Comparison of ENCODE assay signal across 18 cellular contexts in the genomic region with DNA sequence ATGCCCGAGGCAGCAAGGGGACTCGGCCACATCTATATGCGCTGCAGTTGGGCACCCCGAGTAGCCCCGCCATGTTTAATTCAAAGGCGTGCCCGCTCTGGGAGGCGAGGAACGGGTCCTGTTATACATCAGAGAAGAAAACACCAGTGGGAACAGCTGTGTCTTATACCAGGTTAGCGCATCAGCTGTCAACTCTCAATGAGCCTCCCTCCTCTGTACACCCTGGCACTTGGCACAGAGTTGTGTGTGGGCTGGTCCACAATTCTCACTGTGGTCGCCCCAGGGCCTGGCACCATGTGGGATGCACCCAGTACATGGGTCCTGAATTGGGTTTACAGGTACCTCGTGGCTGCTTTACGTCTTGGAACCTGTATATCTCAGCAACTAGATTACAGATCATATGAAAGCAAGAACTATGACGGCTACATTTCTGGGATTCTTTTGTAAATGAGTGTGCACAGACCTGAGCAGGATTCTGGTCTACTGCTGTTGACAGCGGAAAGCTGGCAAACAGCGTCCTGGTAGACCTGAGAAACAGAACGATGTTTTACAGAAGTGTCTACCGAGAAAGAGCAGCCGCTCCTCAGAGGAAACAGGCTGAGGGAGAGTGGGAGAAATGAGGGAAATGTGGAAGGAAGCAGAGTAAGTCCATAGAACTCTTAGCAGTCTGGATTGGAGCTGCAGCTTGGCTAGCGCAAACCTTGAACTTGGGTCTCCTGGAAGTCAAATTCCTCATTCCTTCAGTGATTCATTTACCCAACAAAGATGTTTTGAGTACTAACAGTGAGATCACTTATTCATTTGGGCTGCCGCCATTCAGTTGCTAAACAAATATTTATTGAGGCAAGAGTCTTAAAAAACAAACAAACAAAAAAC. TPM values are rescaled to one million over a fixed set of nuclear protein-coding genes. Genes with fewer than 3 reads are reported as not detected.
A peak's percentile ranks its signal among the peaks of the same experiment; 100 is the strongest.
DNase-seq lines count a peak whose midpoint lies in the region; ATAC-seq, FAIRE-seq and TF ChIP-seq lines count a peak whose summit lies in the region.
"Had no signal": no experiment of that assay in that cellular context is flagged by ENCODE, and none has a peak within 500 bp of the region (broad histone marks: within the 10 kb centered on the region; RNA-seq: fewer than 3 reads in every experiment).

No MANE protein-coding gene starts in this region.

- H3K9me3 ChIP-seq in HUES64 (ENCODE audit: insufficient read depth, low read depth, low read length): no peaks in the 10 kb centered on the region
- H3K9me3 ChIP-seq: psoas muscle had no signal

- no peak overlapping the region for H3K9ac ChIP-seq in HUES64 (ENCODE audit: low read depth, low read length)

- H3K27me3 Mint-ChIP-seq in activated CD8-positive, alpha-beta T cell treated with anti-CD3 and anti-CD28 coated beads, Interleukin-2, amount 10 ng/mL, durations not matched to agents 7 days and 5 days (ENCODE audit: low read depth): no peaks in the 10 kb centered on the region
- no peaks in the 10 kb centered on the region for H3K27me3 Mint-ChIP-seq in osteocyte (ENCODE audit: unreplicated experiment)
- H3K27me3 Mint-ChIP-seq: activated CD8-positive, alpha-beta T cell treated with anti-CD3 and anti-CD28 coated beads for 36 hours; CD4-positive, alpha-beta T cell; naive thymus-derived CD4-positive, alpha-beta T cell had no signal

- peaks cover 48% of the 10 kb centered on the region for H3K36me3 Mint-ChIP-seq in activated CD8-positive, alpha-beta T cell treated with anti-CD3 and anti-CD28 coated beads, Interleukin-2, amount 10 ng/mL, durations not matched to agents 7 days and 5 days (ENCODE audit: low read depth)
- peaks cover 6% of the 10 kb centered on the region for H3K36me3 Mint-ChIP-seq in osteocyte (ENCODE audit: unreplicated experiment)

- 0 out of 2 replicates have a peak, but pooled peaks cover 3% of the 10 kb centered on the region for H3K36me3 ChIP-seq in HUES64 (ENCODE audit: insufficient read depth, low read length)
- peaks cover 7% of the 10 kb centered on the region for H3K36me3 ChIP-seq in bronchial epithelial cell (ENCODE audit: control insufficient read depth, insufficient read depth, low read length)

- POLR2A ChIA-PET in activated CD8-positive, alpha-beta T cell treated with anti-CD3 and anti-CD28 coated beads, Interleukin-2, amount 10 ng/mL, durations not matched to agents 7 days and 5 days (lab: Charles Lee): no interaction called here

- CTCF ChIA-PET in activated CD8-positive, alpha-beta T cell treated with anti-CD3 and anti-CD28 coated beads, Interleukin-2, amount 10 ng/mL, durations not matched to agents 7 days and 5 days (lab: Charles Lee): no interaction called here

- DNase-seq in bronchial epithelial cell (ENCODE audit: low read depth): peak; percentile 27
- peak; percentile 67 for DNase-seq in iris pigment epithelial cell (ENCODE audit: low read depth)
- no peak for DNase-seq in activated CD8-positive, alpha-beta T cell treated with anti-CD3 and anti-CD28 coated beads, Interleukin-2, amount 10 ng/mL, durations not matched to agents 7 days and 5 days
- DNase-seq in amniotic stem cell (lab: John Stamatoyannopoulos, UW): no peak
- DNase-seq in OCI-M1 (lab: John Stamatoyannopoulos, UW): no peak
- no peak for DNase-seq in osteocyte (ENCODE audit: extremely low spot score, unreplicated experiment)
- DNase-seq: activated CD8-positive, alpha-beta T cell treated with anti-CD3 and anti-CD28 coated beads for 36 hours; activated T-cell treated with anti-CD3 and anti-CD28 coated beads, Interleukin-2, amount 50 U/mL, for 72 hours; CD4-positive, alpha-beta T cell; DMS79; naive thymus-derived CD4-positive, alpha-beta T cell; NCI-H446; NK-92 treated with Interleukin-12 subunit alpha and Interleukin-12 subunit beta, amount 100 ng/mL, for 24 hours; psoas muscle; stimulated activated CD4-positive, alpha-beta T cell treated with anti-CD3 and anti-CD28 coated beads, Interleukin-15, amount 100 ng/mL, for 24 hours; stimulated activated naive CD8-positive, alpha-beta T cell treated with anti-CD3 and anti-CD28 coated beads, Interleukin-15, Interleukin-2, amounts not matched to agents 100 U/mL and 50 U/mL, for 24 hours had no signal

- TF ChIP-seq CTCF in 22Rv1 (IDR thresholded peaks at IDR 0.05): no peak
- TF ChIP-seq CTCF in bronchial epithelial cell (IDR thresholded peaks at IDR 0.05; ENCODE audit: insufficient read depth, low read length, severe bottlenecking): no peak
- no peak for TF ChIP-seq CTCF in osteocyte (IDR thresholded peaks at IDR 0.05)

- WGBS in HUES64: 82% methylated on average over 21 of the region's 21 CpGs

- H3K27ac ChIP-seq in 22Rv1 (peak overlapping the region; percentile 28; the same call in 1 of the 2 replicates), HUES64 (ENCODE audit: low read depth, low read length) (peak overlapping the region; percentile 21; the same call in 1 of the 2 replicates)
- H3K27ac ChIP-seq: psoas muscle had no signal

- FAIRE-seq in bronchial epithelial cell (lab: Jason Lieb, UNC): peak; percentile 36

- H3K27me3 ChIP-seq in HUES64 (ENCODE audit: insufficient read depth, low read length) (peaks cover 9% of the 10 kb centered on the region), bronchial epithelial cell (ENCODE audit: control insufficient read depth, insufficient read depth, low read length) (no peaks in the 10 kb centered on the region)

- no peak overlapping the region for H3K27ac Mint-ChIP-seq in activated CD8-positive, alpha-beta T cell treated with anti-CD3 and anti-CD28 coated beads, Interleukin-2, amount 10 ng/mL, durations not matched to agents 7 days and 5 days
- H3K27ac Mint-ChIP-seq in osteocyte (ENCODE audit: unreplicated experiment): no peak overlapping the region
- H3K27ac Mint-ChIP-seq: activated CD8-positive, alpha-beta T cell treated with anti-CD3 and anti-CD28 coated beads for 36 hours; activated T-cell treated with anti-CD3 and anti-CD28 coated beads, Interleukin-2, amount 50 U/mL, for 72 hours; CD4-positive, alpha-beta T cell; naive thymus-derived CD4-positive, alpha-beta T cell had no signal

- H3K4me1 Mint-ChIP-seq in activated CD8-positive, alpha-beta T cell treated with anti-CD3 and anti-CD28 coated beads, Interleukin-2, amount 10 ng/mL, durations not matched to agents 7 days and 5 days (ENCODE audit: low read depth): no peaks in the 10 kb centered on the region
- peaks cover 33% of the 10 kb centered on the region for H3K4me1 Mint-ChIP-seq in osteocyte (ENCODE audit: unreplicated experiment)

- H3K9me3 Mint-ChIP-seq in activated CD8-positive, alpha-beta T cell treated with anti-CD3 and anti-CD28 coated beads, Interleukin-2, amount 10 ng/mL, durations not matched to agents 7 days and 5 days (ENCODE audit: insufficient read depth): no peaks in the 10 kb centered on the region
- no peaks in the 10 kb centered on the region for H3K9me3 Mint-ChIP-seq in osteocyte (ENCODE audit: unreplicated experiment)
- H3K9me3 Mint-ChIP-seq: activated CD8-positive, alpha-beta T cell treated with anti-CD3 and anti-CD28 coated beads for 36 hours; activated T-cell treated with anti-CD3 and anti-CD28 coated beads, Interleukin-2, amount 50 U/mL, for 72 hours; CD4-positive, alpha-beta T cell; naive thymus-derived CD4-positive, alpha-beta T cell had no signal

- ATAC-seq in activated CD8-positive, alpha-beta T cell treated with anti-CD3 and anti-CD28 coated beads, Interleukin-2, amount 10 ng/mL, durations not matched to agents 7 days and 5 days: no peak
- ATAC-seq: activated CD8-positive, alpha-beta T cell treated with anti-CD3 and anti-CD28 coated beads for 36 hours; activated T-cell treated with anti-CD3 and anti-CD28 coated beads, Interleukin-2, amount 50 U/mL, for 72 hours; naive thymus-derived CD4-positive, alpha-beta T cell; psoas muscle; stimulated activated naive CD8-positive, alpha-beta T cell treated with anti-CD3 and anti-CD28 coated beads, Interleukin-15, Interleukin-2, amounts not matched to agents 100 U/mL and 50 U/mL, for 24 hours had no signal

- no peak overlapping the region for H3K4me3 Mint-ChIP-seq in activated CD8-positive, alpha-beta T cell treated with anti-CD3 and anti-CD28 coated beads, Interleukin-2, amount 10 ng/mL, durations not matched to agents 7 days and 5 days
- H3K4me3 Mint-ChIP-seq in osteocyte (ENCODE audit: unreplicated experiment): no peak overlapping the region
- H3K4me3 Mint-ChIP-seq: activated CD8-positive, alpha-beta T cell treated with anti-CD3 and anti-CD28 coated beads for 36 hours; activated T-cell treated with anti-CD3 and anti-CD28 coated beads, Interleukin-2, amount 50 U/mL, for 72 hours; CD4-positive, alpha-beta T cell; naive thymus-derived CD4-positive, alpha-beta T cell had no signal

- peaks cover 60% of the 10 kb centered on the region for H3K4me1 ChIP-seq in HUES64 (ENCODE audit: insufficient read depth, low read length)

- H3K4me3 ChIP-seq in HUES64 (ENCODE audit: low read length) (no peak overlapping the region), bronchial epithelial cell (ENCODE audit: low read depth, low read length) (no peak overlapping the region)
- H3K4me3 ChIP-seq: psoas muscle had no signal

RNA-seq across cellular contexts. Expression of a gene that starts 51.7 kb away (rescaled TPM):
- 24.9 TPM for polyA plus RNA-seq in HUES64 (2013, experiment 1 of 2)
- polyA plus RNA-seq in HUES64 (2013, experiment 2 of 2): 24.5 TPM
- total RNA-seq in bronchial epithelial cell (92.8 and 117 TPM in 2 replicates), osteocyte (28.0 and 31.5 TPM in 2 replicates)
- 10 to 100 TPM; 62.3 to 65.5 TPM for total RNA-seq in activated CD8-positive, alpha-beta T cell treated with anti-CD3 and anti-CD28 coated beads, Interleukin-2, amount 10 ng/mL, durations not matched to agents 7 days and 5 days

Comparison
In these comparisons a context has a peak if more than half of its experiments do, and no peak if none do; other contexts are left out.
1. DNase-seq: peak in bronchial epithelial cell (single experiment) and iris pigment epithelial cell (single experiment); none in activated CD8-positive, alpha-beta T cell treated with anti-CD3 and anti-CD28 coated beads, Interleukin-2, amount 10 ng/mL, durations not matched to agents 7 days and 5 days (single experiment), amniotic stem cell (single experiment), OCI-M1 (single experiment) and osteocyte (single experiment).